In genomic region chr3:179562467-179563297, GRCh38 we compare ENCODE assay signal across 8 cellular contexts. TPM values are rescaled to one million over a fixed set of nuclear protein-coding genes. Genes with fewer than 3 reads are reported as not detected.
DNase-seq lines count a peak whose midpoint lies in the region; ATAC-seq and TF ChIP-seq lines count a peak whose summit lies in the region.

Gene ACTL6A (plus strand): TSS chr3:179562926. CDS start chr3:179563093, 167 bp downstream.

- peak within 1 kb of the TSS; percentile 86 for H2AFZ ChIP-seq in PC-9

- peak; percentile 99 for DNase-seq in DMS153 (lab: John Stamatoyannopoulos, UW)
- peak; percentile 99 for DNase-seq in Jurkat, Clone E6-1 (ENCODE audit: low read depth, low spot score)
- DNase-seq in PC-9, result peak; percentile 100
- peak; percentile 98 for DNase-seq in activated T-cell treated with anti-CD3 and anti-CD28 coated beads, Interleukin-2, amount 50 U/mL, for 1 hour
- DNase-seq in epithelial cell of proximal tubule (ENCODE audit: low read depth), result peak; percentile 93
- DNase-seq in mucosa of gallbladder (ENCODE audit: low spot score), result peak; percentile 100
- DNase-seq in stimulated activated CD8-positive, alpha-beta memory T cell treated with anti-CD3 and anti-CD28 coated beads, Interleukin-4, amount 100 ng/mL, for 4 hours (ENCODE audit: low read depth in 2 of 2, low spot score in 1 of 2), result peak; percentile 95 to 98

- H3K79me2 ChIP-seq in PC-9 (ENCODE audit: low read depth), result peaks cover 43% of the 10 kb centered on the region

- peak within 1 kb of the TSS; percentile 98 for H3K4me2 ChIP-seq in PC-9

- H3K9me3 ChIP-seq in PC-9 (ENCODE audit: insufficient read depth, low read depth), result no peaks in the 10 kb centered on the region

- peaks cover 10% of the 10 kb centered on the region; the same call in 1 of the 2 replicates for H3F3A ChIP-seq in PC-9 (ENCODE audit: insufficient read depth, low read depth)

- peaks cover 24% of the 10 kb centered on the region for H3K4me1 ChIP-seq in PC-9 (replicated peaks; ENCODE audit: insufficient read depth)

- TF ChIP-seq CTCF in PC-9 (conservative IDR thresholded peaks at IDR 0.05), result no peak
- TF ChIP-seq CTCF in epithelial cell of proximal tubule (conservative IDR thresholded peaks at IDR 0.05; ENCODE audit: low read depth, low read length), result no peak

- peak within 1 kb of the TSS; percentile 38 for H3K27ac ChIP-seq in PC-9

- H3K27me3 ChIP-seq in PC-9 (ENCODE audit: insufficient read depth, low read depth), result no peaks in the 10 kb centered on the region

- intact Hi-C loops in PC-9 (cut with micrococcal nuclease; ENCODE audit: unreplicated experiment), result loop anchor here (1.0 to 5.0 kb wide), 4 partner anchors 42 to 1125 kb away; partner anchors contain the start of genes MFN1, MRPL47 and NDUFB5

- POLR2A ChIA-PET in PC-9 (lab: Charles Lee; ENCODE audit: unreplicated experiment), result interaction anchor here (0.5 to 1.2 kb wide), 17 partner anchors 27 to 1631 kb away, joined by 3 to 29 read pairs (median 5); partner anchors contain the start of genes FXR1, GNB4 and ZNF639

- H4K20me1 ChIP-seq in PC-9 (ENCODE audit: insufficient read depth), result peaks cover 15% of the 10 kb centered on the region; the same call in 1 of the 2 replicates

- peak; percentile 93 for ATAC-seq in GM21619 (IDR thresholded peaks at IDR 0.05; ENCODE audit: unreplicated experiment)

- peak within 1 kb of the TSS; percentile 84 for H3K4me3 ChIP-seq in Jurkat, Clone E6-1 (ENCODE audit: low read length)
- H3K4me3 ChIP-seq in PC-9 (peak within 1 kb of the TSS; percentile 84), epithelial cell of proximal tubule (ENCODE audit: low read depth, low read length) (peak within 1 kb of the TSS; percentile 90)

- CTCF ChIA-PET in PC-9 (lab: Charles Lee), result interaction anchor here (0.7 to 1.2 kb wide), 5 partner anchors 16 to 547 kb away, joined by 3 to 5 read pairs (median 3); no protein-coding TSS in a partner anchor

- no peaks in the 10 kb centered on the region for H3K9me2 ChIP-seq in PC-9 (ENCODE audit: insufficient read depth)

- no peaks in the 10 kb centered on the region for H3K36me3 ChIP-seq in PC-9 (ENCODE audit: low read depth)

- BruUV-seq in PC-9 (replicated peaks; lab: Mats Ljungman, UMichigan), result no TSS peak

RNA-seq across cellular contexts. Expression of gene ACTL6A, which starts in this region (rescaled TPM):
- polyA plus RNA-seq in Jurkat, Clone E6-1 (2012; ENCODE audit: insufficient read depth, insufficient read length), result 148 TPM
- 87.9 and 113 TPM in 2 replicates for total RNA-seq in PC-9 (2021)
- total RNA-seq in epithelial cell of proximal tubule, result 108 and 134 TPM in 2 replicates
- total RNA-seq in mucosa of gallbladder, result 25.6 TPM

Comparison
In these comparisons a context has a peak if more than half of its experiments do, and no peak if none do; other contexts are left out.
1. Peak in every context shown above with its lines: DNase-seq, ATAC-seq, H3K4me3 ChIP-seq and H3K27ac ChIP-seq.